ENCODE assay signal across 14 cellular contexts in the genomic region with DNA sequence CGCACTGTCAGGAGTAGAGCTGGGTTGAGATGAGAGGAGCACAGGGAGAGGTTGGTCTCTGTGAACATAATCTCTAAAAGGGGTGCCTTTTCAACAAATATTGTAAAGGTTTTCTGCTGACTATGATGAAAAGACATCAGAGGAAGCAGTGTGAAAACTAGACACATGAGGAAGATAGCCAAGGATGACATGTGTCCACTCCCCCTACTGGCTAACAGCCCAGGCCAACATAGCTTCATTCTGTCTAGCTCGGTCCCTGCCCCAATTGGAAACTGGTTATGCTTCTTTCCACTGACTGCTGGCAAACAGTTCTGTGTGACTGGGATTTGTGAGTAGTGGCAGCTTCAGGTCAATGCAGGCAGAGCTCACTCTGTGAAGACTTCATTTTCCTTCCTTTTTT.
DNase-seq lines count a peak whose midpoint lies in the region; ATAC-seq and TF ChIP-seq lines count a peak whose summit lies in the region.
"Had no signal": no experiment of that assay in that cellular context is flagged by ENCODE, and none has a peak within 500 bp of the region (broad histone marks: within the 10 kb centered on the region; RNA-seq: fewer than 3 reads in every experiment).

No MANE protein-coding gene starts in this region.

- no peak overlapping the region for H3K56ac ChIP-seq in mesendoderm (ENCODE audit: low read length)

- H3K4me1 ChIP-seq in mesendoderm (ENCODE audit: control insufficient read depth, low read depth, low read length) (no peaks in the 10 kb centered on the region), vagina (no peaks in the 10 kb centered on the region)
- H3K4me1 ChIP-seq: uterus had no signal

- H3K4me3 ChIP-seq in mesendoderm (ENCODE audit: low read length) (no peak overlapping the region), vagina (no peak overlapping the region)
- H3K4me3 ChIP-seq: uterus had no signal

- H3K27ac ChIP-seq in mesendoderm (ENCODE audit: low read depth, low read length) = no peak overlapping the region
- H3K27ac ChIP-seq in vagina = no peak overlapping the region
- H3K27ac ChIP-seq: HL-60, uterus had no signal

- no peak overlapping the region for H3K23ac ChIP-seq in mesendoderm (ENCODE audit: low read length)

- H3K79me2 ChIP-seq in mesendoderm (ENCODE audit: control insufficient read depth, insufficient read depth, low read length) = no peaks in the 10 kb centered on the region

- no peak overlapping the region for H2AK5ac ChIP-seq in mesendoderm (ENCODE audit: low read length)

- DNase-seq in EL (peak; percentile 10), NCI-H526 (lab: John Stamatoyannopoulos, UW) (peak; percentile 0 to 45), dermis microvascular lymphatic vessel endothelial cell (ENCODE audit: low read depth in 2 of 2) (peak; percentile 19 to 22), mesendoderm (peak; percentile 63), vagina (ENCODE audit: extremely low spot score in 2 of 2) (no peak), NCI-H1436 treated with DMSO at 0.1 percent for 48 hours (lab: John Stamatoyannopoulos, UW) (no peak), NCI-H1105 treated with DMSO at 0.1 percent for 48 hours (lab: John Stamatoyannopoulos, UW) (no peak)
- DNase-seq: cortex of kidney, NCI-H2227 treated with DMSO at 0.1 percent for 48 hours, occipital lobe, T-helper 9 cell, uterus had no signal

- TF ChIP-seq CTCF in vagina (IDR thresholded peaks at IDR 0.05) = no peak

- H3K4ac ChIP-seq in mesendoderm (ENCODE audit: low read depth, low read length) = no peak overlapping the region

- no CpG with 5 or more reads among the region's 2 CpGs for WGBS in mesendoderm (ENCODE audit: extremely low coverage, insufficient coverage, low lambda C conversion rate)

- no peak overlapping the region for H3K4me2 ChIP-seq in mesendoderm (ENCODE audit: low read length)

- TF ChIP-seq POLR2A in vagina (IDR thresholded peaks at IDR 0.05) = no peak

- H3K27me3 ChIP-seq in mesendoderm (ENCODE audit: insufficient read depth, low read length, poor library complexity) (no peaks in the 10 kb centered on the region), vagina (no peaks in the 10 kb centered on the region)

- no peak overlapping the region for H3K9ac ChIP-seq in mesendoderm (ENCODE audit: low read length)

- no peak overlapping the region for H4K5ac ChIP-seq in mesendoderm (ENCODE audit: low read length)

- H3K36me3 ChIP-seq in mesendoderm (ENCODE audit: control insufficient read depth, insufficient read depth, low read length) (no peaks in the 10 kb centered on the region), vagina (no peaks in the 10 kb centered on the region)
- H3K36me3 ChIP-seq: uterus had no signal

- ATAC-seq in GM21717 (IDR thresholded peaks at IDR 0.05; ENCODE audit: unreplicated experiment) = no peak

- no peak overlapping the region for H2BK15ac ChIP-seq in mesendoderm (replicated peaks; ENCODE audit: low read depth)

- no peak overlapping the region for H2BK5ac ChIP-seq in mesendoderm (ENCODE audit: low read length)

- H3K9me3 ChIP-seq in vagina = no peaks in the 10 kb centered on the region
- H3K9me3 ChIP-seq: uterus had no signal

- intact Hi-C loops in vagina (cut with DNase I) = no loop called here

- no peaks in the 10 kb centered on the region for H3K79me1 ChIP-seq in mesendoderm (ENCODE audit: low read length)

- no peak overlapping the region for H3K18ac ChIP-seq in mesendoderm (ENCODE audit: low read length)

- no peak overlapping the region for H4K8ac ChIP-seq in mesendoderm (ENCODE audit: low read depth, low read length)

- H2BK120ac ChIP-seq in mesendoderm (ENCODE audit: low read depth, low read length) = no peak overlapping the region

Comparison
In these comparisons a context has a peak if more than half of its experiments do, and no peak if none do; other contexts are left out.
1. DNase-seq: peak in EL (single experiment), NCI-H526 (2 of 2), dermis microvascular lymphatic vessel endothelial cell (2 of 2) and mesendoderm (single experiment); none in vagina (0 of 2), NCI-H1436 treated with DMSO at 0.1 percent for 48 hours (single experiment) and NCI-H1105 treated with DMSO at 0.1 percent for 48 hours (single experiment).